ENCODE assay signal across 1 cellular context in the genomic region with DNA sequence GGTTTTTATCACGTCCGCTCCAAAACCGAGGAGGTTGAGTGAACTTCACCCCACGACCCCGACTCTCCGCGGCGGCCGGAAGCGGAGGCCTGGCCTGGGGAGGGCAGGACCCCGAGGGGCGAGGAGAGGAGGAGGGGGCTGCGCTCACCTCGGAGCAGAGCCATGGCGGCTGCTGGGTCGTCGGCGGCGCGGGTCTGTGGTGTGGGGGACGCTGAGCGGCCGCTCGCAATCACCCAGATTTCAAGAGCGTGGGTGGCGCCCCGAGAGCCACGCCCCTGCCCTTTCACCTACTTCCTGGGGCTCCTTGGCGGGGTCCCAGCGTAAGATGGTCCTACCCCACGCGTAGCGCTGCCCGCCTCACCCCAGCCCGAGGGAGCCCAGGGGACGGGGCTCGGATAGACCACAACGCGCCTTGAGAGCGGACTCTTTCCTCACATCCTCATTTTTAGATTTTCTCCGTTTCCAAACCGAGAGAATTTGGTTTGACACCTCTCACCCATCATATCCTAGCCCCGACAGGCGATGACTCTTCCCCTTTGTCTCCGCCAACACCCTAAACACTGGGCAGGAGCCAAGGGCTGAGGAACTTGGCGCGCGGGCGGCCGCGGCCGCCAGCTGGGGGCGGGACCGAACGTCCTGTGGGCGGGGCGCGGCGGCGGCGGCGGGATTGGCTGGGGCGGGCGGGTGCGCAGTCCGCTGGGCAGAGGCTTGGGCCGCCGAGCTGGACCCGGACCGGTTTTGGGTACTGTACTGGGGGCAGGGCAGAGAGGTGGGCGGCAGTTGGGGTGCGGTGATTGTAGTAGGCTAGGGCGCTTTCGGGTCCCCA.
TF ChIP-seq lines count a peak whose summit lies in the region.

A gene with protein sequence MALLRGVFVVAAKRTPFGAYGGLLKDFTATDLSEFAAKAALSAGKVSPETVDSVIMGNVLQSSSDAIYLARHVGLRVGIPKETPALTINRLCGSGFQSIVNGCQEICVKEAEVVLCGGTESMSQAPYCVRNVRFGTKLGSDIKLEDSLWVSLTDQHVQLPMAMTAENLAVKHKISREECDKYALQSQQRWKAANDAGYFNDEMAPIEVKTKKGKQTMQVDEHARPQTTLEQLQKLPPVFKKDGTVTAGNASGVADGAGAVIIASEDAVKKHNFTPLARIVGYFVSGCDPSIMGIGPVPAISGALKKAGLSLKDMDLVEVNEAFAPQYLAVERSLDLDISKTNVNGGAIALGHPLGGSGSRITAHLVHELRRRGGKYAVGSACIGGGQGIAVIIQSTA (minus strand): TSS at position 213 of the 826 bp plus-strand sequence. CDS start 49 bp downstream, at position 164.

TF ChIP-seq in WTC11, 78 proteins besides CTCF, POLR2A, EP300 and RAD21 (continued from another document and continues in another):
- TF ChIP-seq, protein P1, sequence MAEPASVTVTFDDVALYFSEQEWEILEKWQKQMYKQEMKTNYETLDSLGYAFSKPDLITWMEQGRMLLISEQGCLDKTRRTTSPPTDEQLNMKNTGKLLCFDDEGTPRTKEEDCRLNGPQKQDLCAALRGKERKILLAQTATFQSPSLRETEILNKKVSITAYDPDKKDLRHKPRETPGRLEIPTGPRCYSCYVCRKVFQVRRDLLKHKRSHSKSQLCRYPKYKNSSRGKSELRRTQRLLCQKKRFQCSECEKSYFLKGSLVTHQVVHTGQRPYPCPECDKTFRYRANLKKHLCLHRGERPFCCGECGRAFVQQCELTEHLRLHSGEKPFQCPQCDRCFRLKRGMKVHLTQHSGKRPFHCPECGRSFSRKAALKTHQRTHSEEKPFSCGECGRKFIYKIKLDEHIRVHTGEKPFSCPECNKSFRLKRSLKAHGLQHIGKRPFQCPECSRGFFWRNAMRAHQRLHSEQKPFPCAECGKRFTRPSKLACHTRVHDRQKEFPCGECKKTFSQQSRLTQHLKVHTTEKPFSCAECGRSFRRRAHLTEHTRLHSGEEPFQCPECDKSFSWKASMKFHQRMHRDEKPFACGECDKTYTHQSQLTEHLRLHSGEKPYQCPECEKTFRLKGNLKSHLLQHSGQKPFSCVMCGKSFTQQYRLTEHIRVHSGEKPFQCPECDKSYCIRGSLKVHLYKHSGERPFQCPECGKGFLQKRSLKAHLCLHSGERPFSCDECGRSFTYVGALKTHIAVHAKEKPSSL (CRISPR knock-in tag; conservative IDR thresholded peaks at IDR 0.05), result no peak
- TF ChIP-seq, protein P2, sequence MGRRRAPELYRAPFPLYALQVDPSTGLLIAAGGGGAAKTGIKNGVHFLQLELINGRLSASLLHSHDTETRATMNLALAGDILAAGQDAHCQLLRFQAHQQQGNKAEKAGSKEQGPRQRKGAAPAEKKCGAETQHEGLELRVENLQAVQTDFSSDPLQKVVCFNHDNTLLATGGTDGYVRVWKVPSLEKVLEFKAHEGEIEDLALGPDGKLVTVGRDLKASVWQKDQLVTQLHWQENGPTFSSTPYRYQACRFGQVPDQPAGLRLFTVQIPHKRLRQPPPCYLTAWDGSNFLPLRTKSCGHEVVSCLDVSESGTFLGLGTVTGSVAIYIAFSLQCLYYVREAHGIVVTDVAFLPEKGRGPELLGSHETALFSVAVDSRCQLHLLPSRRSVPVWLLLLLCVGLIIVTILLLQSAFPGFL (CRISPR knock-in tag; IDR thresholded peaks at IDR 0.05; ENCODE audit: borderline replicate concordance), result no peak
- TF ChIP-seq, protein P3, sequence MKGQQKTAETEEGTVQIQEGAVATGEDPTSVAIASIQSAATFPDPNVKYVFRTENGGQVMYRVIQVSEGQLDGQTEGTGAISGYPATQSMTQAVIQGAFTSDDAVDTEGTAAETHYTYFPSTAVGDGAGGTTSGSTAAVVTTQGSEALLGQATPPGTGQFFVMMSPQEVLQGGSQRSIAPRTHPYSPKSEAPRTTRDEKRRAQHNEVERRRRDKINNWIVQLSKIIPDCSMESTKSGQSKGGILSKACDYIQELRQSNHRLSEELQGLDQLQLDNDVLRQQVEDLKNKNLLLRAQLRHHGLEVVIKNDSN (CRISPR knock-in tag; IDR thresholded peaks at IDR 0.05), result peak; percentile 47; the same call in 1 of the 2 replicates
- TF ChIP-seq ZNF423 (CRISPR knock-in tag; IDR thresholded peaks at IDR 0.05) (no peak), KAT7 (CRISPR knock-in tag; IDR thresholded peaks at IDR 0.05; ENCODE audit: borderline replicate concordance) (0 out of 2 replicates have a peak, but pooled peaks have one; percentile 54), ZNF317 (CRISPR knock-in tag; IDR thresholded peaks at IDR 0.05; ENCODE audit: borderline replicate concordance, low read depth) (no peak), RORB (CRISPR knock-in tag; IDR thresholded peaks at IDR 0.05) (no peak), TEAD1 (CRISPR knock-in tag; IDR thresholded peaks at IDR 0.05) (peak; percentile 17; the same call in 1 of the 2 replicates), SP1 (CRISPR knock-in tag; conservative IDR thresholded peaks at IDR 0.05) (no peak), CREB1 (CRISPR knock-in tag; IDR thresholded peaks at IDR 0.05) (peak; percentile 49; the same call in 1 of the 2 replicates), CREM (CRISPR knock-in tag; IDR thresholded peaks at IDR 0.05) (0 out of 2 replicates have a peak, but pooled peaks have one; percentile 14), FOXJ3 (CRISPR knock-in tag; IDR thresholded peaks at IDR 0.05; ENCODE audit: borderline replicate concordance) (no peak), FOXP1 (CRISPR knock-in tag; IDR thresholded peaks at IDR 0.05; ENCODE audit: borderline replicate concordance) (peak; percentile 47; the same call in 1 of the 2 replicates), NFATC4 (CRISPR knock-in tag; IDR thresholded peaks at IDR 0.05) (no peak), TEAD4 (CRISPR knock-in tag; IDR thresholded peaks at IDR 0.05) (no peak)
- TF ChIP-seq, protein P4, sequence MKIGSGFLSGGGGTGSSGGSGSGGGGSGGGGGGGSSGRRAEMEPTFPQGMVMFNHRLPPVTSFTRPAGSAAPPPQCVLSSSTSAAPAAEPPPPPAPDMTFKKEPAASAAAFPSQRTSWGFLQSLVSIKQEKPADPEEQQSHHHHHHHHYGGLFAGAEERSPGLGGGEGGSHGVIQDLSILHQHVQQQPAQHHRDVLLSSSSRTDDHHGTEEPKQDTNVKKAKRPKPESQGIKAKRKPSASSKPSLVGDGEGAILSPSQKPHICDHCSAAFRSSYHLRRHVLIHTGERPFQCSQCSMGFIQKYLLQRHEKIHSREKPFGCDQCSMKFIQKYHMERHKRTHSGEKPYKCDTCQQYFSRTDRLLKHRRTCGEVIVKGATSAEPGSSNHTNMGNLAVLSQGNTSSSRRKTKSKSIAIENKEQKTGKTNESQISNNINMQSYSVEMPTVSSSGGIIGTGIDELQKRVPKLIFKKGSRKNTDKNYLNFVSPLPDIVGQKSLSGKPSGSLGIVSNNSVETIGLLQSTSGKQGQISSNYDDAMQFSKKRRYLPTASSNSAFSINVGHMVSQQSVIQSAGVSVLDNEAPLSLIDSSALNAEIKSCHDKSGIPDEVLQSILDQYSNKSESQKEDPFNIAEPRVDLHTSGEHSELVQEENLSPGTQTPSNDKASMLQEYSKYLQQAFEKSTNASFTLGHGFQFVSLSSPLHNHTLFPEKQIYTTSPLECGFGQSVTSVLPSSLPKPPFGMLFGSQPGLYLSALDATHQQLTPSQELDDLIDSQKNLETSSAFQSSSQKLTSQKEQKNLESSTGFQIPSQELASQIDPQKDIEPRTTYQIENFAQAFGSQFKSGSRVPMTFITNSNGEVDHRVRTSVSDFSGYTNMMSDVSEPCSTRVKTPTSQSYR (CRISPR knock-in tag; IDR thresholded peaks at IDR 0.05), result no peak
- TF ChIP-seq, protein P5, sequence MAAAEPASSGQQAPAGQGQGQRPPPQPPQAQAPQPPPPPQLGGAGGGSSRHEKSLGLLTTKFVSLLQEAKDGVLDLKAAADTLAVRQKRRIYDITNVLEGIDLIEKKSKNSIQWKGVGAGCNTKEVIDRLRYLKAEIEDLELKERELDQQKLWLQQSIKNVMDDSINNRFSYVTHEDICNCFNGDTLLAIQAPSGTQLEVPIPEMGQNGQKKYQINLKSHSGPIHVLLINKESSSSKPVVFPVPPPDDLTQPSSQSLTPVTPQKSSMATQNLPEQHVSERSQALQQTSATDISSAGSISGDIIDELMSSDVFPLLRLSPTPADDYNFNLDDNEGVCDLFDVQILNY (CRISPR knock-in tag; IDR thresholded peaks at IDR 0.05), result peak; percentile 35; the same call in 1 of the 2 replicates
- TF ChIP-seq, protein P6, sequence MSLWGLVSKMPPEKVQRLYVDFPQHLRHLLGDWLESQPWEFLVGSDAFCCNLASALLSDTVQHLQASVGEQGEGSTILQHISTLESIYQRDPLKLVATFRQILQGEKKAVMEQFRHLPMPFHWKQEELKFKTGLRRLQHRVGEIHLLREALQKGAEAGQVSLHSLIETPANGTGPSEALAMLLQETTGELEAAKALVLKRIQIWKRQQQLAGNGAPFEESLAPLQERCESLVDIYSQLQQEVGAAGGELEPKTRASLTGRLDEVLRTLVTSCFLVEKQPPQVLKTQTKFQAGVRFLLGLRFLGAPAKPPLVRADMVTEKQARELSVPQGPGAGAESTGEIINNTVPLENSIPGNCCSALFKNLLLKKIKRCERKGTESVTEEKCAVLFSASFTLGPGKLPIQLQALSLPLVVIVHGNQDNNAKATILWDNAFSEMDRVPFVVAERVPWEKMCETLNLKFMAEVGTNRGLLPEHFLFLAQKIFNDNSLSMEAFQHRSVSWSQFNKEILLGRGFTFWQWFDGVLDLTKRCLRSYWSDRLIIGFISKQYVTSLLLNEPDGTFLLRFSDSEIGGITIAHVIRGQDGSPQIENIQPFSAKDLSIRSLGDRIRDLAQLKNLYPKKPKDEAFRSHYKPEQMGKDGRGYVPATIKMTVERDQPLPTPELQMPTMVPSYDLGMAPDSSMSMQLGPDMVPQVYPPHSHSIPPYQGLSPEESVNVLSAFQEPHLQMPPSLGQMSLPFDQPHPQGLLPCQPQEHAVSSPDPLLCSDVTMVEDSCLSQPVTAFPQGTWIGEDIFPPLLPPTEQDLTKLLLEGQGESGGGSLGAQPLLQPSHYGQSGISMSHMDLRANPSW (CRISPR knock-in tag; conservative IDR thresholded peaks at IDR 0.05; ENCODE audit: low read depth), result no peak
- TF ChIP-seq, protein P7, sequence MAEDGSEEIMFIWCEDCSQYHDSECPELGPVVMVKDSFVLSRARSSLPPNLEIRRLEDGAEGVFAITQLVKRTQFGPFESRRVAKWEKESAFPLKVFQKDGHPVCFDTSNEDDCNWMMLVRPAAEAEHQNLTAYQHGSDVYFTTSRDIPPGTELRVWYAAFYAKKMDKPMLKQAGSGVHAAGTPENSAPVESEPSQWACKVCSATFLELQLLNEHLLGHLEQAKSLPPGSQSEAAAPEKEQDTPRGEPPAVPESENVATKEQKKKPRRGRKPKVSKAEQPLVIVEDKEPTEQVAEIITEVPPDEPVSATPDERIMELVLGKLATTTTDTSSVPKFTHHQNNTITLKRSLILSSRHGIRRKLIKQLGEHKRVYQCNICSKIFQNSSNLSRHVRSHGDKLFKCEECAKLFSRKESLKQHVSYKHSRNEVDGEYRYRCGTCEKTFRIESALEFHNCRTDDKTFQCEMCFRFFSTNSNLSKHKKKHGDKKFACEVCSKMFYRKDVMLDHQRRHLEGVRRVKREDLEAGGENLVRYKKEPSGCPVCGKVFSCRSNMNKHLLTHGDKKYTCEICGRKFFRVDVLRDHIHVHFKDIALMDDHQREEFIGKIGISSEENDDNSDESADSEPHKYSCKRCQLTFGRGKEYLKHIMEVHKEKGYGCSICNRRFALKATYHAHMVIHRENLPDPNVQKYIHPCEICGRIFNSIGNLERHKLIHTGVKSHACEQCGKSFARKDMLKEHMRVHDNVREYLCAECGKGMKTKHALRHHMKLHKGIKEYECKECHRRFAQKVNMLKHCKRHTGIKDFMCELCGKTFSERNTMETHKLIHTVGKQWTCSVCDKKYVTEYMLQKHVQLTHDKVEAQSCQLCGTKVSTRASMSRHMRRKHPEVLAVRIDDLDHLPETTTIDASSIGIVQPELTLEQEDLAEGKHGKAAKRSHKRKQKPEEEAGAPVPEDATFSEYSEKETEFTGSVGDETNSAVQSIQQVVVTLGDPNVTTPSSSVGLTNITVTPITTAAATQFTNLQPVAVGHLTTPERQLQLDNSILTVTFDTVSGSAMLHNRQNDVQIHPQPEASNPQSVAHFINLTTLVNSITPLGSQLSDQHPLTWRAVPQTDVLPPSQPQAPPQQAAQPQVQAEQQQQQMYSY (CRISPR knock-in tag; IDR thresholded peaks at IDR 0.05), result no peak
- TF ChIP-seq, protein P8, sequence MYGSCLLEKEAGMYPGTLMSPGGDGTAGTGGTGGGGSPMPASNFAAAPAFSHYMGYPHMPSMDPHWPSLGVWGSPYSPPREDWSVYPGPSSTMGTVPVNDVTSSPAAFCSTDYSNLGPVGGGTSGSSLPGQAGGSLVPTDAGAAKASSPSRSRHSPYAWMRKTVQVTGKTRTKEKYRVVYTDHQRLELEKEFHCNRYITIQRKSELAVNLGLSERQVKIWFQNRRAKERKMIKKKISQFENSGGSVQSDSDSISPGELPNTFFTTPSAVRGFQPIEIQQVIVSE (CRISPR knock-in tag; IDR thresholded peaks at IDR 0.05; ENCODE audit: borderline replicate concordance), result no peak
- TF ChIP-seq, protein P9, sequence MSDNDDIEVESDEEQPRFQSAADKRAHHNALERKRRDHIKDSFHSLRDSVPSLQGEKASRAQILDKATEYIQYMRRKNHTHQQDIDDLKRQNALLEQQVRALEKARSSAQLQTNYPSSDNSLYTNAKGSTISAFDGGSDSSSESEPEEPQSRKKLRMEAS (CRISPR knock-in tag; IDR thresholded peaks at IDR 0.05), result peak; percentile 43; the same call in 1 of the 2 replicates
- TF ChIP-seq, protein P10, sequence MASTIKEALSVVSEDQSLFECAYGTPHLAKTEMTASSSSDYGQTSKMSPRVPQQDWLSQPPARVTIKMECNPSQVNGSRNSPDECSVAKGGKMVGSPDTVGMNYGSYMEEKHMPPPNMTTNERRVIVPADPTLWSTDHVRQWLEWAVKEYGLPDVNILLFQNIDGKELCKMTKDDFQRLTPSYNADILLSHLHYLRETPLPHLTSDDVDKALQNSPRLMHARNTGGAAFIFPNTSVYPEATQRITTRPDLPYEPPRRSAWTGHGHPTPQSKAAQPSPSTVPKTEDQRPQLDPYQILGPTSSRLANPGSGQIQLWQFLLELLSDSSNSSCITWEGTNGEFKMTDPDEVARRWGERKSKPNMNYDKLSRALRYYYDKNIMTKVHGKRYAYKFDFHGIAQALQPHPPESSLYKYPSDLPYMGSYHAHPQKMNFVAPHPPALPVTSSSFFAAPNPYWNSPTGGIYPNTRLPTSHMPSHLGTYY (CRISPR knock-in tag; IDR thresholded peaks at IDR 0.05), result no peak
- TF ChIP-seq, protein P11, sequence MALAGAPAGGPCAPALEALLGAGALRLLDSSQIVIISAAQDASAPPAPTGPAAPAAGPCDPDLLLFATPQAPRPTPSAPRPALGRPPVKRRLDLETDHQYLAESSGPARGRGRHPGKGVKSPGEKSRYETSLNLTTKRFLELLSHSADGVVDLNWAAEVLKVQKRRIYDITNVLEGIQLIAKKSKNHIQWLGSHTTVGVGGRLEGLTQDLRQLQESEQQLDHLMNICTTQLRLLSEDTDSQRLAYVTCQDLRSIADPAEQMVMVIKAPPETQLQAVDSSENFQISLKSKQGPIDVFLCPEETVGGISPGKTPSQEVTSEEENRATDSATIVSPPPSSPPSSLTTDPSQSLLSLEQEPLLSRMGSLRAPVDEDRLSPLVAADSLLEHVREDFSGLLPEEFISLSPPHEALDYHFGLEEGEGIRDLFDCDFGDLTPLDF (CRISPR knock-in tag; IDR thresholded peaks at IDR 0.05), result 0 out of 2 replicates have a peak, but pooled peaks have one; percentile 74
- TF ChIP-seq, protein P12, sequence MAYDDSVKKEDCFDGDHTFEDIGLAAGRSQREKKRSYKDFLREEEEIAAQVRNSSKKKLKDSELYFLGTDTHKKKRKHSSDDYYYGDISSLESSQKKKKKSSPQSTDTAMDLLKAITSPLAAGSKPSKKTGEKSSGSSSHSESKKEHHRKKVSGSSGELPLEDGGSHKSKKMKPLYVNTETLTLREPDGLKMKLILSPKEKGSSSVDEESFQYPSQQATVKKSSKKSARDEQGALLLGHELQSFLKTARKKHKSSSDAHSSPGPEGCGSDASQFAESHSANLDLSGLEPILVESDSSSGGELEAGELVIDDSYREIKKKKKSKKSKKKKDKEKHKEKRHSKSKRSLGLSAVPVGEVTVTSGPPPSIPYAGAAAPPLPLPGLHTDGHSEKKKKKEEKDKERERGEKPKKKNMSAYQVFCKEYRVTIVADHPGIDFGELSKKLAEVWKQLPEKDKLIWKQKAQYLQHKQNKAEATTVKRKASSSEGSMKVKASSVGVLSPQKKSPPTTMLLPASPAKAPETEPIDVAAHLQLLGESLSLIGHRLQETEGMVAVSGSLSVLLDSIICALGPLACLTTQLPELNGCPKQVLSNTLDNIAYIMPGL (CRISPR knock-in tag; IDR thresholded peaks at IDR 0.05), result peak; percentile 83
